In genomic region chr3:193998628-193999027, GRCh38 we compare ENCODE assay signal across 20 cellular contexts.
"Had no signal": no experiment of that assay in that cellular context is flagged by ENCODE, and none has a peak within 500 bp of the region (broad histone marks: within the 10 kb centered on the region; RNA-seq: fewer than 3 reads in every experiment).

No MANE protein-coding gene starts in this region.

- H3K4me1 Mint-ChIP-seq: central memory CD8-positive, alpha-beta T cell had no signal

- H3K4me3 Mint-ChIP-seq: central memory CD8-positive, alpha-beta T cell; memory B cell; mesothelial cell of epicardium; naive B cell; nephron had no signal

- DNase-seq: cortex of kidney; dorsolateral prefrontal cortex; effector CD8-positive, alpha-beta T cell; heart right ventricle; islet precursor cell; naive B cell; stimulated activated CD4-positive, alpha-beta T cell treated with anti-CD3 and anti-CD28 coated beads, Interleukin-2, amount 100 ng/mL, for 48 hours; stimulated activated naive CD8-positive, alpha-beta T cell treated with anti-CD3 and anti-CD28 coated beads, Interleukin-15, Interleukin-2, amounts not matched to agents 100 U/mL and 50 U/mL, for 24 hours had no signal

- FAIRE-seq: endometrium, frontal cortex had no signal

- ATAC-seq: esophagus mucosa; left lobe of liver; stimulated activated naive CD8-positive, alpha-beta T cell treated with anti-CD3 and anti-CD28 coated beads, Interleukin-15, Interleukin-2, amounts not matched to agents 100 U/mL and 50 U/mL, for 24 hours had no signal

- H3K27me3 ChIP-seq: right atrium auricular region, tibial nerve had no signal

- H3K9me3 ChIP-seq: heart right ventricle, neutrophil, right atrium auricular region, tibial nerve had no signal

- H3K27ac Mint-ChIP-seq: memory B cell, mesothelial cell of epicardium, naive B cell had no signal

- H3K27ac ChIP-seq: dorsolateral prefrontal cortex, neutrophil, right atrium auricular region, tibial nerve had no signal

- H3K4me3 ChIP-seq: dorsolateral prefrontal cortex, right atrium auricular region, smooth muscle cell, tibial nerve had no signal

- H3K9me3 Mint-ChIP-seq: central memory CD8-positive, alpha-beta T cell; memory B cell; mesothelial cell of epicardium; naive B cell; nephron had no signal

- H3K36me3 ChIP-seq: heart right ventricle, neutrophil, right atrium auricular region, tibial nerve had no signal

- H3K36me3 Mint-ChIP-seq: memory B cell, mesothelial cell of epicardium, naive B cell had no signal
